In genomic region chr6:16318538-16318937, GRCh38 we compare ENCODE assay signal across 9 cellular contexts.
A peak's percentile ranks its signal among the peaks of the same experiment; 100 is the strongest.
DNase-seq lines count a peak whose midpoint lies in the region; ATAC-seq and TF ChIP-seq lines count a peak whose summit lies in the region.
"Had no signal": no experiment of that assay in that cellular context is flagged by ENCODE, and none has a peak within 500 bp of the region (broad histone marks: within the 10 kb centered on the region; RNA-seq: fewer than 3 reads in every experiment).

No MANE protein-coding gene starts in this region.

- POLR2A ChIA-PET in T-cell (lab: Charles Lee) = no interaction called here

- H3K27me3 ChIP-seq in psoas muscle (ENCODE audit: insufficient read depth in 3 of 3, low read length in 2 of 3) (no peaks in the 10 kb centered on the region), WERI-Rb-1 (ENCODE audit: insufficient read depth, low read depth, severe bottlenecking) (no peaks in the 10 kb centered on the region), upper lobe of right lung (no peaks in the 10 kb centered on the region)
- H3K27me3 ChIP-seq: pancreas had no signal

- H3K27me3 Mint-ChIP-seq in T-cell = no peaks in the 10 kb centered on the region

- H3K9me3 ChIP-seq in psoas muscle (no peaks in the 10 kb centered on the region), WERI-Rb-1 (ENCODE audit: severe bottlenecking) (no peaks in the 10 kb centered on the region), upper lobe of right lung (no peaks in the 10 kb centered on the region)
- H3K9me3 ChIP-seq: pancreas had no signal

- H3K27ac ChIP-seq in psoas muscle (peak overlapping the region; percentile 99), WERI-Rb-1 (no peak overlapping the region), upper lobe of right lung (no peak overlapping the region)

- H3K27ac Mint-ChIP-seq in T-cell = peak overlapping the region; percentile 83 to 93

- CTCF ChIA-PET in T-cell (lab: Charles Lee) = interaction anchor here (0.5 to 3.0 kb wide), 8 partner anchors 13 to 1396 kb away, joined by 3 to 24 read pairs (median 4); no protein-coding TSS in a partner anchor

- peak overlapping the region in 1 of 3 donors; percentile 79 for H3K4me3 Mint-ChIP-seq in T-cell

- ATAC-seq in T-cell (replicated peaks in 1 of 4) (no peak), psoas muscle (peak; percentile 7 to 40 (median 18)), upper lobe of right lung (no peak)

- peaks cover 4% of the 10 kb centered on the region for H3K36me3 Mint-ChIP-seq in T-cell

- H3K36me3 ChIP-seq in psoas muscle (ENCODE audit: insufficient read depth in 1 of 2, low read depth in 1 of 2) (no peaks in the 10 kb centered on the region), WERI-Rb-1 (no peaks in the 10 kb centered on the region), upper lobe of right lung (no peaks in the 10 kb centered on the region)
- H3K36me3 ChIP-seq: pancreas had no signal

- intact Hi-C loops in psoas muscle (cut with DNase I) = loop anchor here in 1 of 2 donors (5.0 kb wide), 1 partner anchor 36 kb away; no protein-coding TSS in a partner anchor
- intact Hi-C loops in upper lobe of right lung (cut with DNase I) = no loop called here

- TF ChIP-seq CTCF in psoas muscle (IDR thresholded peaks at IDR 0.05) (no peak), WERI-Rb-1 (IDR thresholded peaks at IDR 0.05; ENCODE audit: low read depth, low read length) (no peak), upper lobe of right lung (IDR thresholded peaks at IDR 0.05) (no peak)

- no peak overlapping the region for H3K4me3 ChIP-seq in psoas muscle
- no peak overlapping the region for H3K4me3 ChIP-seq in WERI-Rb-1 (ENCODE audit: low read depth, low read length)
- H3K4me3 ChIP-seq in upper lobe of right lung = no peak overlapping the region
- H3K4me3 ChIP-seq: pancreas had no signal

- no peaks in the 10 kb centered on the region for H3K9me3 Mint-ChIP-seq in T-cell

- H3K4me1 ChIP-seq in psoas muscle = peaks cover 57% of the 10 kb centered on the region
- peaks cover 35% of the 10 kb centered on the region for H3K4me1 ChIP-seq in upper lobe of right lung

- H3K4me1 Mint-ChIP-seq in T-cell = peaks cover 64 to 69% (median 66%) of the 10 kb centered on the region in 3 donors

- peak; percentile 72 for DNase-seq in Ammon's horn (ENCODE audit: low spot score)
- DNase-seq in T-cell = no peak
- DNase-seq in dermis blood vessel endothelial cell = peak; percentile 13
- peak in 1 of 2 donors; percentile 34 for DNase-seq in psoas muscle
- no peak for DNase-seq in effector CD4-positive, alpha-beta T cell
- DNase-seq in HT-29 (ENCODE audit: low spot score) = no peak
- DNase-seq in WERI-Rb-1 = no peak
- no peak for DNase-seq in upper lobe of right lung
- DNase-seq: pancreas had no signal

- WGBS in psoas muscle, 3 donors = 28 to 53% (median 34%) methylated on average over 6 of the region's 6 CpGs

Comparison
In these comparisons a context has a peak if more than half of its experiments do, and no peak if none do; other contexts are left out.
1. DNase-seq: peak in Ammon's horn (single experiment) and dermis blood vessel endothelial cell (single experiment); none in T-cell (0 of 34), effector CD4-positive, alpha-beta T cell (single experiment), HT-29 (single experiment), WERI-Rb-1 (single experiment) and upper lobe of right lung (single experiment).
2. ATAC-seq: peak in psoas muscle (4 of 4); none in T-cell (0 of 4) and upper lobe of right lung (single experiment).